ENCODE assay signal across 24 cellular contexts in the genomic region with DNA sequence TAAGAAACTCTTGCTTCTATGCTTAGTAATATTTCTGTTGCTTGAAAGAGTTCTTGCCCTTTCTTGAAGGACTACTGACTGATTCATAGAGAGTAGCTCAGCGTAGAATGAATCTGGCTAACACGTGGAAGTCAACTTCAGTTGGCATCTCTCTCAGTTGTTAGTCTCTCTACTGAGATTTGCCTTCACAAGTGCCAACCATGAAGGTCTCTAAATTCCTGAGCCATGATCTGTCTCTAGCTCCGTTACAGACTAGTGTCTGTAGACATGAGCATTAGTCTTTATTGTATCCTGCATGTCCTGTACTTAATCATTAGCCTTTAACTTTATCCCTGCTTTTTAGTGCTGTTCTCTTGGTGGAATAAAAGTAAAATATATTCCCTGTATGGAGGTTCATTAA. TPM values are rescaled to one million over a fixed set of nuclear protein-coding genes. Genes with fewer than 3 reads are reported as not detected.
"Had no signal": no experiment of that assay in that cellular context is flagged by ENCODE, and none has a peak within 500 bp of the region (broad histone marks: within the 10 kb centered on the region; RNA-seq: fewer than 3 reads in every experiment).

No MANE protein-coding gene starts in this region.

- H3K9me3 ChIP-seq: lower lobe of right lung, tibial nerve had no signal

- DNase-seq: activated CD4-positive, alpha-beta T cell treated with anti-CD3 and anti-CD28 coated beads, Interleukin-2, amount 10 ng/mL, durations not matched to agents 24 days and 14 days; activated CD4-positive, CD25-positive, alpha-beta regulatory T cell; activated CD8-positive, alpha-beta T cell treated with anti-CD3 and anti-CD28 coated beads for 36 hours; activated naive CD4-positive, alpha-beta T cell treated with Interleukin-2 at 50 U/mL for 16 hours; activated naive CD8-positive, alpha-beta T cell treated with anti-CD3 and anti-CD28 coated beads, Interleukin-2, amount 10 ng/mL, durations not matched to agents 7 days and 5 days; activated T-cell treated with anti-CD3 and anti-CD28 coated beads, Interleukin-2, amount 50 U/mL, for 24 hours; amygdala; dorsolateral prefrontal cortex; endodermal cell; erythroblast; left colon; lower lobe of right lung; nephron progenitor cell; nucleus accumbens; retina; stimulated activated CD4-positive, alpha-beta T cell treated with anti-CD3 and anti-CD28 coated beads, Interleukin-2, amount 100 ng/mL, for 24 hours; stimulated activated naive CD4-positive, alpha-beta T cell treated with Interleukin-2 at 50 U/mL for 16 hours; T-helper 1 cell; T-helper 9 cell had no signal

- ATAC-seq: activated CD8-positive, alpha-beta T cell treated with anti-CD3 and anti-CD28 coated beads for 36 hours; left colon; lower lobe of right lung had no signal

- H3K27ac ChIP-seq: dorsolateral prefrontal cortex, lower lobe of right lung, tibial nerve had no signal

- FAIRE-seq: islet of Langerhans, urothelium cell line had no signal

- H3K27me3 ChIP-seq: dorsolateral prefrontal cortex, tibial nerve had no signal

- H3K4me3 ChIP-seq: dorsolateral prefrontal cortex, lower lobe of right lung, tibial nerve had no signal

- H3K4me1 ChIP-seq: lower lobe of right lung, tibial nerve had no signal

RNA-seq across cellular contexts. Expression of a gene that starts 19.1 kb away (rescaled TPM):
- total RNA-seq: activated CD4-positive, alpha-beta T cell treated with anti-CD3 and anti-CD28 coated beads, Interleukin-2, amount 10 ng/mL, durations not matched to agents 24 days and 14 days; activated CD8-positive, alpha-beta T cell treated with anti-CD3 and anti-CD28 coated beads for 36 hours; activated naive CD8-positive, alpha-beta T cell treated with anti-CD3 and anti-CD28 coated beads, Interleukin-2, amount 10 ng/mL, durations not matched to agents 7 days and 5 days; activated T-helper 2 cell treated with anti-CD3 and anti-CD28 coated beads, Interferon-gamma antibody, Interleukin-2, Interleukin-4, amounts not matched to agents 10 μg/mL and 5 μg/mL and 100 μg/mL, durations not matched to agents 14 hours and 24 hours and 36 hours; cardiac septum; left colon; lower lobe of right lung; tibial nerve had no signal
